14 cellular contexts compared by ENCODE assay signal in genomic region chr2:3151153-3151918, GRCh38.
A peak's percentile ranks its signal among the peaks of the same experiment; 100 is the strongest.
DNase-seq lines count a peak whose midpoint lies in the region; ATAC-seq and TF ChIP-seq lines count a peak whose summit lies in the region.
"Had no signal": no experiment of that assay in that cellular context is flagged by ENCODE, and none has a peak within 500 bp of the region (broad histone marks: within the 10 kb centered on the region; RNA-seq: fewer than 3 reads in every experiment).

No MANE protein-coding gene starts in this region.

- H3K27ac ChIP-seq in A673 (ENCODE audit: low read depth, low read length, poor library complexity, severe bottlenecking) (peak overlapping the region; percentile 30), lower lobe of right lung (no peak overlapping the region)
- H3K27ac ChIP-seq: transverse colon had no signal

- ATAC-seq in GM19025 (IDR thresholded peaks at IDR 0.05; ENCODE audit: low read depth, unreplicated experiment): peak; percentile 69
- peak; percentile 57 for ATAC-seq in HG03432 (IDR thresholded peaks at IDR 0.05; ENCODE audit: unreplicated experiment)
- no peak for ATAC-seq in lower lobe of right lung
- no peak for ATAC-seq in SK-N-SH treated with all-trans-retinoic acid at 6 μM for 48 hours
- no peak for ATAC-seq in HG03095 (IDR thresholded peaks at IDR 0.05; ENCODE audit: unreplicated experiment)
- no peak for ATAC-seq in GM21367 (IDR thresholded peaks at IDR 0.05; ENCODE audit: unreplicated experiment)
- ATAC-seq: HCT116; naive thymus-derived CD8-positive, alpha-beta T cell had no signal

- H3K9me3 ChIP-seq in A673 (ENCODE audit: low read depth, low read length, poor library complexity, severe bottlenecking) (no peaks in the 10 kb centered on the region), lower lobe of right lung (no peaks in the 10 kb centered on the region)
- H3K9me3 ChIP-seq: transverse colon had no signal

- H3K27me3 ChIP-seq in A673 (replicated peaks; ENCODE audit: insufficient read depth, low read depth, low read length, poor library complexity) (no peaks in the 10 kb centered on the region), lower lobe of right lung (ENCODE audit: low read depth) (no peaks in the 10 kb centered on the region)
- H3K27me3 ChIP-seq: transverse colon had no signal

- BruUV-seq in A673 (replicated peaks; lab: Mats Ljungman, UMichigan): no TSS peak

- H3K36me3 ChIP-seq in A673 (ENCODE audit: insufficient read depth, low read length, poor library complexity, severe bottlenecking) (no peaks in the 10 kb centered on the region), lower lobe of right lung (no peaks in the 10 kb centered on the region)
- H3K36me3 ChIP-seq: transverse colon had no signal

- H3K4me3 ChIP-seq in A673 (ENCODE audit: low read depth, low read length, poor library complexity, severe bottlenecking) (no peak overlapping the region), lower lobe of right lung (no peak overlapping the region)
- H3K4me3 ChIP-seq: transverse colon had no signal

- CTCF ChIA-PET in A673 (lab: Charles Lee): no interaction called here

- intact Hi-C loops in A673 (cut with micrococcal nuclease; ENCODE audit: unreplicated experiment) (no loop called here), lower lobe of right lung (cut with DNase I) (no loop called here)

- H3K4me1 ChIP-seq in A673 (ENCODE audit: insufficient read depth, low read length, poor library complexity, severe bottlenecking) (no peaks in the 10 kb centered on the region), lower lobe of right lung (no peaks in the 10 kb centered on the region)
- H3K4me1 ChIP-seq: transverse colon had no signal

- TF ChIP-seq CTCF in A673 (conservative IDR thresholded peaks at IDR 0.05; ENCODE audit: low read depth, low read length) (no peak), lower lobe of right lung (IDR thresholded peaks at IDR 0.05) (no peak)

- DNase-seq in A673 (ENCODE audit: low spot score): no peak
- DNase-seq in OCI-M1 (lab: John Stamatoyannopoulos, UW): peak; percentile 50
- no peak for DNase-seq in lower lobe of right lung
- DNase-seq: EL; naive thymus-derived CD8-positive, alpha-beta T cell; small intestine; T-helper 2 cell; transverse colon had no signal

- POLR2A ChIA-PET in A673 (lab: Charles Lee; ENCODE audit: low non-redundant PET): no interaction called here

TF ChIP-seq in SK-N-SH treated with all-trans-retinoic acid at 6 μM for 48 hours, 23 proteins besides CTCF, POLR2A, EP300 and RAD21:
- TF ChIP-seq BACH2 (CRISPR knock-in tag; IDR thresholded peaks at IDR 0.05; ENCODE audit: borderline replicate concordance) (no peak), POU6F1 (CRISPR knock-in tag; IDR thresholded peaks at IDR 0.05; ENCODE audit: borderline replicate concordance, low read depth) (no peak), ZNF8 (CRISPR knock-in tag; IDR thresholded peaks at IDR 0.05) (no peak), ISL1 (CRISPR knock-in tag; IDR thresholded peaks at IDR 0.05) (no peak), SNAI2 (CRISPR knock-in tag; IDR thresholded peaks at IDR 0.05) (no peak), ZNF70 (CRISPR knock-in tag; IDR thresholded peaks at IDR 0.05) (no peak), ESRRG (CRISPR knock-in tag; IDR thresholded peaks at IDR 0.05) (no peak), ZNF565 (CRISPR knock-in tag; conservative IDR thresholded peaks at IDR 0.05; ENCODE audit: low read depth) (no peak), ZFP3 (CRISPR knock-in tag; IDR thresholded peaks at IDR 0.05) (no peak), CREB5 (CRISPR knock-in tag; IDR thresholded peaks at IDR 0.05; ENCODE audit: low read depth) (no peak), ARNTL (CRISPR knock-in tag; IDR thresholded peaks at IDR 0.05; ENCODE audit: borderline replicate concordance, low read depth) (no peak), PPARA (CRISPR knock-in tag; IDR thresholded peaks at IDR 0.05; ENCODE audit: borderline replicate concordance) (no peak), RARB (CRISPR knock-in tag; IDR thresholded peaks at IDR 0.05) (no peak), TOX (CRISPR knock-in tag; IDR thresholded peaks at IDR 0.05; ENCODE audit: borderline replicate concordance) (no peak), ZFP30 (CRISPR knock-in tag; IDR thresholded peaks at IDR 0.05) (no peak)
- TF ChIP-seq, protein P1, sequence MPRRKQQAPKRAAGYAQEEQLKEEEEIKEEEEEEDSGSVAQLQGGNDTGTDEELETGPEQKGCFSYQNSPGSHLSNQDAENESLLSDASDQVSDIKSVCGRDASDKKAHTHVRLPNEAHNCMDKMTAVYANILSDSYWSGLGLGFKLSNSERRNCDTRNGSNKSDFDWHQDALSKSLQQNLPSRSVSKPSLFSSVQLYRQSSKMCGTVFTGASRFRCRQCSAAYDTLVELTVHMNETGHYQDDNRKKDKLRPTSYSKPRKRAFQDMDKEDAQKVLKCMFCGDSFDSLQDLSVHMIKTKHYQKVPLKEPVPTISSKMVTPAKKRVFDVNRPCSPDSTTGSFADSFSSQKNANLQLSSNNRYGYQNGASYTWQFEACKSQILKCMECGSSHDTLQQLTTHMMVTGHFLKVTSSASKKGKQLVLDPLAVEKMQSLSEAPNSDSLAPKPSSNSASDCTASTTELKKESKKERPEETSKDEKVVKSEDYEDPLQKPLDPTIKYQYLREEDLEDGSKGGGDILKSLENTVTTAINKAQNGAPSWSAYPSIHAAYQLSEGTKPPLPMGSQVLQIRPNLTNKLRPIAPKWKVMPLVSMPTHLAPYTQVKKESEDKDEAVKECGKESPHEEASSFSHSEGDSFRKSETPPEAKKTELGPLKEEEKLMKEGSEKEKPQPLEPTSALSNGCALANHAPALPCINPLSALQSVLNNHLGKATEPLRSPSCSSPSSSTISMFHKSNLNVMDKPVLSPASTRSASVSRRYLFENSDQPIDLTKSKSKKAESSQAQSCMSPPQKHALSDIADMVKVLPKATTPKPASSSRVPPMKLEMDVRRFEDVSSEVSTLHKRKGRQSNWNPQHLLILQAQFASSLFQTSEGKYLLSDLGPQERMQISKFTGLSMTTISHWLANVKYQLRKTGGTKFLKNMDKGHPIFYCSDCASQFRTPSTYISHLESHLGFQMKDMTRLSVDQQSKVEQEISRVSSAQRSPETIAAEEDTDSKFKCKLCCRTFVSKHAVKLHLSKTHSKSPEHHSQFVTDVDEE (CRISPR knock-in tag; IDR thresholded peaks at IDR 0.05): no peak
- TF ChIP-seq, protein P2, sequence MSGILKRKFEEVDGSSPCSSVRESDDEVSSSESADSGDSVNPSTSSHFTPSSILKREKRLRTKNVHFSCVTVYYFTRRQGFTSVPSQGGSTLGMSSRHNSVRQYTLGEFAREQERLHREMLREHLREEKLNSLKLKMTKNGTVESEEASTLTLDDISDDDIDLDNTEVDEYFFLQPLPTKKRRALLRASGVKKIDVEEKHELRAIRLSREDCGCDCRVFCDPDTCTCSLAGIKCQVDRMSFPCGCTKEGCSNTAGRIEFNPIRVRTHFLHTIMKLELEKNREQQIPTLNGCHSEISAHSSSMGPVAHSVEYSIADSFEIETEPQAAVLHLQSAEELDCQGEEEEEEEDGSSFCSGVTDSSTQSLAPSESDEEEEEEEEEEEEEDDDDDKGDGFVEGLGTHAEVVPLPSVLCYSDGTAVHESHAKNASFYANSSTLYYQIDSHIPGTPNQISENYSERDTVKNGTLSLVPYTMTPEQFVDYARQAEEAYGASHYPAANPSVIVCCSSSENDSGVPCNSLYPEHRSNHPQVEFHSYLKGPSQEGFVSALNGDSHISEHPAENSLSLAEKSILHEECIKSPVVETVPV (CRISPR knock-in tag; IDR thresholded peaks at IDR 0.05): no peak

Comparison
In these comparisons a context has a peak if more than half of its experiments do, and no peak if none do; other contexts are left out.
1. ATAC-seq: peak in GM19025 (single experiment) and HG03432 (single experiment); none in lower lobe of right lung (0 of 2), SK-N-SH treated with all-trans-retinoic acid at 6 μM for 48 hours (single experiment), HG03095 (single experiment) and GM21367 (single experiment).